In genomic region chr21:42878678-42878992, GRCh38 we compare ENCODE assay signal across 1 cellular context.
TF ChIP-seq lines count a peak whose summit lies in the region.

No MANE protein-coding gene starts in this region.

TF ChIP-seq in GM23338, 12 proteins besides CTCF, POLR2A, EP300 and RAD21 (continued from another document):
- TF ChIP-seq ZNF462 (CRISPR knock-in tag; IDR thresholded peaks at IDR 0.05) (no peak), REST (IDR thresholded peaks at IDR 0.05; ENCODE audit: unreplicated experiment) (no peak), EZH2phosphoT487 (IDR thresholded peaks at IDR 0.05; ENCODE audit: unreplicated experiment) (no peak), POLR2AphosphoS5 (IDR thresholded peaks at IDR 0.05; ENCODE audit: low read depth) (no peak), CREB1 (CRISPR knock-in tag; IDR thresholded peaks at IDR 0.05; ENCODE audit: low read depth) (no peak), EZH2 (IDR thresholded peaks at IDR 0.05; ENCODE audit: low read depth, unreplicated experiment) (no peak), NANOG (IDR thresholded peaks at IDR 0.05; ENCODE audit: borderline replicate concordance) (no peak), ZNF114 (CRISPR knock-in tag; IDR thresholded peaks at IDR 0.05) (no peak)
TF ChIP-seq in GM23338: peak in this region for 0.
